Comparison of ENCODE assay signal across 24 cellular contexts in the genomic region with DNA sequence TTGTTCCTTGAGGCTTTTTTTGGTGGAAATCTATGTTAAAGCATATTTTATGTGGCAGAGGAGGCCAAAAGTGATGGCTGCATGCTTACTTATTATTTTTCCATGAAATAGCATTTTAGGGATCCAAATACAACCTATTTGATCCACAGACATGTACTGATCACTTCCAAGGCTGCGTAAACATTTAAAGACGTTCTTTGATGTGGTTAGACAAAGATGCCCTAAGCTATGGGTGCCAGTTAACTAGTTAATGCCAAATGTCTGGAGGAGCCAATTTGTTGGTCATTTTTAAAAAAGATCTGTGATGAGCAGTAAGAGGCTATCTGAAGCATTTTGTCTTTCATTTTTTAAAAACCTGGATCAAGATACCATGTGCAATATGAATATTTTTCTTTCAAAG. TPM values are rescaled to one million over a fixed set of nuclear protein-coding genes. Genes with fewer than 3 reads are reported as not detected.
"Had no signal": no experiment of that assay in that cellular context is flagged by ENCODE, and none has a peak within 500 bp of the region (broad histone marks: within the 10 kb centered on the region; RNA-seq: fewer than 3 reads in every experiment).

No MANE protein-coding gene starts in this region.

- H3K4me1 ChIP-seq: esophagus muscularis mucosa, gastrocnemius medialis, heart right ventricle, sigmoid colon had no signal

- H3K4me3 ChIP-seq: esophagus muscularis mucosa, gastrocnemius medialis, heart right ventricle, sigmoid colon, skin epidermis had no signal

- H3K27ac Mint-ChIP-seq: dendritic cell treated with granulocyte-macrophage colony-stimulating factor and Interleukin-4, amounts not matched to agents 40 ng/mL and 50 ng/mL, for 4 days; natural killer cell had no signal

- DNase-seq: effector memory CD8-positive, alpha-beta T cell; gastrocnemius medialis; heart right ventricle; hypothalamus; kidney glomerular epithelial cell; mesendoderm; natural killer cell; posterior cingulate gyrus; sigmoid colon; stimulated activated CD4-positive, alpha-beta T cell treated with anti-CD3 and anti-CD28 coated beads, Interleukin-2, amount 100 ng/mL, for 24 hours; stimulated activated CD4-positive, alpha-beta T cell treated with anti-CD3 and anti-CD28 coated beads, Interleukin-4, amount 100 ng/mL, for 4 hours; stimulated activated naive CD4-positive, alpha-beta T cell treated with Interleukin-2 at 50 U/mL for 16 hours; trophoblast cell had no signal

- H3K27ac ChIP-seq: epithelial cell of prostate, esophagus muscularis mucosa, gastrocnemius medialis, heart right ventricle, sigmoid colon, skin epidermis had no signal

- H3K4me3 Mint-ChIP-seq: dendritic cell treated with granulocyte-macrophage colony-stimulating factor and Interleukin-4, amounts not matched to agents 40 ng/mL and 50 ng/mL, for 4 days; natural killer cell; neural crest cell had no signal

- H3K36me3 Mint-ChIP-seq: natural killer cell had no signal

- ATAC-seq: gastrocnemius medialis, heart right ventricle, natural killer cell had no signal

- H3K9me3 Mint-ChIP-seq: dendritic cell treated with granulocyte-macrophage colony-stimulating factor and Interleukin-4, amounts not matched to agents 40 ng/mL and 50 ng/mL, for 4 days; effector memory CD8-positive, alpha-beta T cell; natural killer cell; neural crest cell had no signal

- H3K36me3 ChIP-seq: esophagus muscularis mucosa, gastrocnemius medialis, heart right ventricle, sigmoid colon had no signal

- H3K4me1 Mint-ChIP-seq: neural crest cell had no signal

- H3K27me3 ChIP-seq: esophagus muscularis mucosa, gastrocnemius medialis, heart right ventricle, sigmoid colon had no signal

- H3K9me3 ChIP-seq: esophagus muscularis mucosa, gastrocnemius medialis, heart right ventricle, sigmoid colon had no signal

RNA-seq across cellular contexts. Expression of a gene that starts 55.9 kb away (rescaled TPM):
- total RNA-seq: esophagus muscularis mucosa, fibroblast of villous mesenchyme, lung microvascular endothelial cell, mononuclear cell, natural killer cell, neural crest cell, osteocyte, pulmonary artery endothelial cell, urinary bladder had no signal
- polyA plus RNA-seq: heart right ventricle had no signal
